In genomic region chr7:4244041-4244440, GRCh38 we compare ENCODE assay signal across 29 cellular contexts.
"Had no signal": no experiment of that assay in that cellular context is flagged by ENCODE, and none has a peak within 500 bp of the region (broad histone marks: within the 10 kb centered on the region; RNA-seq: fewer than 3 reads in every experiment).

No MANE protein-coding gene starts in this region.

- H3K27ac Mint-ChIP-seq: naive B cell; natural killer cell treated with Interleukin-12 subunit alpha and Interleukin-12 subunit beta and Interleukin-15 and Interleukin-18, amount 100 ng/mL, for 72 hours; nephron progenitor cell; progenitor cell of endocrine pancreas; stimulated activated effector memory CD8-positive, alpha-beta T cell treated with anti-CD3 and anti-CD28 coated beads, Interleukin-12 subunit alpha, Interleukin-12 subunit beta, amount 100 ng/mL, for 72 hours; stimulated activated naive B cell treated with anti-CD40 and anti-IgM and Interleukin-4, amounts not matched to agents 10 μg/mL and 1 μg/mL and 100 μg/mL, for 72 hours; stimulated activated naive CD8-positive, alpha-beta T cell treated with anti-CD3 and anti-CD28 coated beads, Interleukin-15, Interleukin-2, amounts not matched to agents 100 ng/mL and 50 ng/mL, for 24 hours had no signal

- ATAC-seq: naive thymus-derived CD8-positive, alpha-beta T cell; natural killer cell treated with Interleukin-12 subunit alpha and Interleukin-12 subunit beta and Interleukin-15 and Interleukin-18, amount 100 ng/mL, for 72 hours; psoas muscle; right cardiac atrium; right lobe of liver; stimulated activated effector memory CD8-positive, alpha-beta T cell treated with anti-CD3 and anti-CD28 coated beads, Interleukin-12 subunit alpha, Interleukin-12 subunit beta, amount 100 ng/mL, for 72 hours; stimulated activated naive B cell treated with anti-CD40 and anti-IgM and Interleukin-4, amounts not matched to agents 10 μg/mL and 1 μg/mL and 100 μg/mL, for 72 hours had no signal

- H3K4me3 ChIP-seq: ovary, psoas muscle, right lobe of liver, skin epidermis, smooth muscle cell, stomach, thoracic aorta, thyroid gland, tibial nerve, upper lobe of left lung, uterus had no signal

- H3K36me3 Mint-ChIP-seq: naive thymus-derived CD8-positive, alpha-beta T cell; natural killer cell treated with Interleukin-12 subunit alpha and Interleukin-12 subunit beta and Interleukin-15 and Interleukin-18, amount 100 ng/mL, for 72 hours; stimulated activated effector memory CD8-positive, alpha-beta T cell treated with anti-CD3 and anti-CD28 coated beads, Interleukin-12 subunit alpha, Interleukin-12 subunit beta, amount 100 ng/mL, for 72 hours had no signal

- H3K36me3 ChIP-seq: ovary, right lobe of liver, thoracic aorta, thyroid gland, upper lobe of left lung, uterus had no signal

- DNase-seq: naive B cell; naive thymus-derived CD8-positive, alpha-beta T cell; nephron progenitor cell; occipital lobe; ovary; psoas muscle; right cardiac atrium; stimulated activated CD4-positive, alpha-beta T cell treated with anti-CD3 and anti-CD28 coated beads, Interleukin-15, amount 100 ng/mL, for 24 hours; stimulated activated CD4-positive, alpha-beta T cell treated with anti-CD3 and anti-CD28 coated beads, Interleukin-2, amount 100 ng/mL, for 24 hours; stimulated activated CD4-positive, alpha-beta T cell treated with anti-CD3 and anti-CD28 coated beads, Interleukin-2, amount 100 ng/mL, for 48 hours; stimulated activated CD4-positive, alpha-beta T cell treated with anti-CD3 and anti-CD28 coated beads, Interleukin-4, amount 100 ng/mL, for 24 hours; stimulated activated naive B cell treated with anti-CD40 and anti-IgM and Interleukin-4, amounts not matched to agents 10 μg/mL and 1 μg/mL and 100 μg/mL, for 72 hours; stimulated activated naive CD4-positive, alpha-beta T cell treated with Interleukin-2 at 50 U/mL for 16 hours; stomach; thyroid gland; trophoblast cell; uterus had no signal

- H2AFZ ChIP-seq: parathyroid adenoma had no signal

- H3K9me3 ChIP-seq: ovary, psoas muscle, right lobe of liver, thoracic aorta, thyroid gland, upper lobe of left lung, uterus had no signal

- H3K27me3 ChIP-seq: ovary, right lobe of liver, stomach, thyroid gland, tibial nerve, upper lobe of left lung, uterus had no signal

- H3K9ac ChIP-seq: parathyroid adenoma had no signal

- H3K4me1 Mint-ChIP-seq: stimulated activated effector memory CD8-positive, alpha-beta T cell treated with anti-CD3 and anti-CD28 coated beads, Interleukin-12 subunit alpha, Interleukin-12 subunit beta, amount 100 ng/mL, for 72 hours had no signal

- H3K4me2 ChIP-seq: smooth muscle cell had no signal

- H3K27ac ChIP-seq: ovary, parathyroid adenoma, psoas muscle, right lobe of liver, skin epidermis, stomach, thoracic aorta, thyroid gland, tibial nerve, upper lobe of left lung, uterus had no signal

- H3K4me1 ChIP-seq: parathyroid adenoma, psoas muscle, right lobe of liver, stomach, thyroid gland, tibial nerve, upper lobe of left lung, uterus had no signal

- H3K27me3 Mint-ChIP-seq: naive B cell; naive thymus-derived CD8-positive, alpha-beta T cell; natural killer cell treated with Interleukin-12 subunit alpha and Interleukin-12 subunit beta and Interleukin-15 and Interleukin-18, amount 100 ng/mL, for 72 hours; progenitor cell of endocrine pancreas; stimulated activated naive B cell treated with anti-CD40 and anti-IgM and Interleukin-4, amounts not matched to agents 10 μg/mL and 1 μg/mL and 100 μg/mL, for 72 hours; stimulated activated naive CD8-positive, alpha-beta T cell treated with anti-CD3 and anti-CD28 coated beads, Interleukin-15, Interleukin-2, amounts not matched to agents 100 ng/mL and 50 ng/mL, for 24 hours had no signal

- H3K4me3 Mint-ChIP-seq: naive thymus-derived CD8-positive, alpha-beta T cell; natural killer cell treated with Interleukin-12 subunit alpha and Interleukin-12 subunit beta and Interleukin-15 and Interleukin-18, amount 100 ng/mL, for 72 hours; nephron progenitor cell; neural crest cell; stimulated activated effector memory CD8-positive, alpha-beta T cell treated with anti-CD3 and anti-CD28 coated beads, Interleukin-12 subunit alpha, Interleukin-12 subunit beta, amount 100 ng/mL, for 72 hours; stimulated activated naive B cell treated with anti-CD40 and anti-IgM and Interleukin-4, amounts not matched to agents 10 μg/mL and 1 μg/mL and 100 μg/mL, for 72 hours; stimulated activated naive CD8-positive, alpha-beta T cell treated with anti-CD3 and anti-CD28 coated beads, Interleukin-15, Interleukin-2, amounts not matched to agents 100 ng/mL and 50 ng/mL, for 24 hours had no signal
